Comparison of ENCODE assay signal across 9 cellular contexts in the genomic region with DNA sequence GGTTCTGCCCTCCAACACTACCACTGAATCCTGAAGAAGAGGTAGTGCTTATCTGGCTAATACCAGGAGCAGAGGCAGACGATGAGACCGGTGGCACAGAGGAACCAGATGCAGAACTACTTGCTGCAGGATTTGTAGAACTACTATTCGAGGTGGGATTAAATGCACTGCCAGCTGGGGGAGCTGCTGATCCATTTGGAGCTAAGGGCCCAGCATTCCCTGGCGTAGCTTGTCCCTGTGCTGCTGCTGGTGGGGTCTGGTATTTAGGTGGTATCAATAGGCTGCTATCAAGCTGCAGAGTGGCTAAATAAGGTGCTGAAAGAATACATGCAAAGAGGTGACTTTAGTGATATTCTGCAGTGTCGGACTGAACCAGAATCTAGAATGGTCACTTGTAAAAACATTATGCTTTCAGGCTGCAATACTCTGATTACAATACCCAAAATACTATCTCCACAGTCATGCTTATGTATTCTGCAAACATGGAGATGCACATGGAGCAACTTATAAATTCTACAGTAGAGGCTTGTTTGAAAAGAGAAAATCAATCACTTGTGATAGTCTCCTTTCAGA.
DNase-seq lines count a peak whose midpoint lies in the region; ATAC-seq and TF ChIP-seq lines count a peak whose summit lies in the region.
"Had no signal": no experiment of that assay in that cellular context is flagged by ENCODE, and none has a peak within 500 bp of the region (broad histone marks: within the 10 kb centered on the region; RNA-seq: fewer than 3 reads in every experiment).

No MANE protein-coding gene starts in this region.

- DNase-seq in A673 (ENCODE audit: low spot score) (peak; percentile 42), DND-41 (peak; percentile 24), NCI-H69 (lab: John Stamatoyannopoulos, UW) (peak; percentile 58), fibroblast of pulmonary artery (ENCODE audit: low read depth) (no peak), cerebellum (ENCODE audit: low spot score) (no peak), CD1c-positive myeloid dendritic cell (ENCODE audit: extremely low spot score) (no peak), middle frontal gyrus (ENCODE audit: extremely low spot score, low spot score) (no peak)
- DNase-seq: NCI-H526 treated with DMSO at 0.1 percent for 48 hours had no signal

- H3K4me2 ChIP-seq in DND-41 (ENCODE audit: insufficient read depth, low read length): no peak overlapping the region

- TF ChIP-seq CTCF in A673 (conservative IDR thresholded peaks at IDR 0.05; ENCODE audit: low read depth, low read length) (peak; percentile 48), DND-41 (IDR thresholded peaks at IDR 0.05; ENCODE audit: borderline replicate concordance, extremely low read depth, low read length, poor library complexity, severe bottlenecking) (peak; percentile 56), fibroblast of pulmonary artery (IDR thresholded peaks at IDR 0.05; ENCODE audit: low read length, missing control alignments) (peak; percentile 34)

- no TSS peak for BruUV-seq in A673 (replicated peaks; lab: Mats Ljungman, UMichigan)

- ATAC-seq in DND-41 (ENCODE audit: insufficient read depth, low read depth) (no peak), HG02610 (IDR thresholded peaks at IDR 0.05; ENCODE audit: unreplicated experiment) (no peak)

- H3K9me3 ChIP-seq in A673 (ENCODE audit: low read depth, low read length, poor library complexity, severe bottlenecking): no peaks in the 10 kb centered on the region
- H3K9me3 ChIP-seq in DND-41 (ENCODE audit: insufficient read depth, low read length, severe bottlenecking): no peaks in the 10 kb centered on the region

- no peak overlapping the region for H3K4me3 ChIP-seq in A673 (ENCODE audit: low read depth, low read length, poor library complexity, severe bottlenecking)
- H3K4me3 ChIP-seq in DND-41 (ENCODE audit: low read depth in 1 of 2, low read length in 2 of 2): no peak overlapping the region
- no peak overlapping the region for H3K4me3 ChIP-seq in fibroblast of pulmonary artery (replicated peaks; ENCODE audit: low read depth, low read length)

- peaks cover 8% of the 10 kb centered on the region; the same call in 1 of the 2 replicates for H4K20me1 ChIP-seq in DND-41 (ENCODE audit: insufficient read depth, low read length)

- H3K9ac ChIP-seq in DND-41 (ENCODE audit: low read depth, low read length): no peak overlapping the region

- POLR2A ChIA-PET in A673 (lab: Charles Lee; ENCODE audit: low non-redundant PET): no interaction called here

- no peak overlapping the region for H3K27ac ChIP-seq in A673 (ENCODE audit: low read depth, low read length, poor library complexity, severe bottlenecking)
- no peak overlapping the region for H3K27ac ChIP-seq in DND-41 (ENCODE audit: low read length)

- H3K79me2 ChIP-seq in DND-41 (ENCODE audit: insufficient read depth, low read length): peaks cover 9% of the 10 kb centered on the region

- H3K27me3 ChIP-seq in A673 (replicated peaks; ENCODE audit: insufficient read depth, low read depth, low read length, poor library complexity) (no peaks in the 10 kb centered on the region), DND-41 (ENCODE audit: insufficient read depth, low read length, poor library complexity) (no peaks in the 10 kb centered on the region)

- intact Hi-C loops in A673 (cut with micrococcal nuclease; ENCODE audit: unreplicated experiment): no loop called here

- CTCF ChIA-PET in A673 (lab: Charles Lee): interaction anchor here (0.5 kb wide), 1 partner anchor 705 kb away, joined by 4 read pairs; no protein-coding TSS in a partner anchor

- H2AFZ ChIP-seq in DND-41 (ENCODE audit: low read depth, low read length): no peak overlapping the region

- H3K4me1 ChIP-seq in A673 (ENCODE audit: insufficient read depth, low read length, poor library complexity, severe bottlenecking) (no peaks in the 10 kb centered on the region), DND-41 (ENCODE audit: insufficient read depth, low read length) (no peaks in the 10 kb centered on the region)

- H3K36me3 ChIP-seq in A673 (ENCODE audit: insufficient read depth, low read length, poor library complexity, severe bottlenecking) (peaks cover 35% of the 10 kb centered on the region), DND-41 (ENCODE audit: insufficient read depth, low read length) (peaks cover 95% of the 10 kb centered on the region)

Comparison
In these comparisons a context has a peak if more than half of its experiments do, and no peak if none do; other contexts are left out.
1. DNase-seq: peak in A673 (single experiment), DND-41 (single experiment) and NCI-H69 (single experiment); none in fibroblast of pulmonary artery (single experiment), cerebellum (single experiment), CD1c-positive myeloid dendritic cell (single experiment) and middle frontal gyrus (single experiment).
2. Peak in every context shown above with its lines, with median percentiles within 50 percentile points of each other: CTCF ChIP-seq.